In the genomic region with DNA sequence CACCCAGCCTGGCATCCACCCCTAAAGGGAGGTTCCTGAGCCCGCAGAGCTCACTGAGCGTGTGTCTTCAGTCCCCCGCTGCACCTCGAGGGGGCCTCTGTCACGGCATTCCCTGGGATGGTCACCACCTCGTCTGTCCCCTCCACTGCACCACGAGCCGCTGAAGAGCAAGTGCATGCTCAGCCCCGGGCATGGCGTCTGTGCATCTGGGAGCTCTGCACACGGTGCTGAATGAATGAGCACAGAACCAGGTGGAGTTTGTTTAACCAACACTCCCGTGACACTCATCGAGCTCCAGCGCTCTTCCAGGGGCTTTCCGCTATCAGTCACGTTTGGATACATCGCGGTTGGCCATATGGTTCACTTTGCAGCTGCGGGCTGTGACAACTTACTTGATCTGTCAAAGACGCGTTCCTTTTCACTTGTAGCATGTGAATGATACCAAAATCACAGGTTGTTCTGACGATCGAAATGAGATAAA, we compare ENCODE assay signal across 14 cellular contexts. TPM values are rescaled to one million over a fixed set of nuclear protein-coding genes. Genes with fewer than 3 reads are reported as not detected.
DNase-seq lines count a peak whose midpoint lies in the region; ATAC-seq and TF ChIP-seq lines count a peak whose summit lies in the region.
"Had no signal": no experiment of that assay in that cellular context is flagged by ENCODE, and none has a peak within 500 bp of the region (broad histone marks: within the 10 kb centered on the region; RNA-seq: fewer than 3 reads in every experiment).

No MANE protein-coding gene starts in this region.

- H2BK15ac ChIP-seq in mesenchymal stem cell (ENCODE audit: low read depth, poor library complexity, severe bottlenecking): no peak overlapping the region

- H2BK5ac ChIP-seq in mesenchymal stem cell (ENCODE audit: low read depth, low read length, poor library complexity, severe bottlenecking): no peak overlapping the region

- H3K4ac ChIP-seq in mesenchymal stem cell (ENCODE audit: low read depth in 1 of 2, low read length in 2 of 2): no peak overlapping the region

- peak; percentile 87 for DNase-seq in DMS53 (lab: John Stamatoyannopoulos, UW)
- DNase-seq in SHP77 treated with DMSO at 0.1 percent for 48 hours (lab: John Stamatoyannopoulos, UW): peak; percentile 89
- DNase-seq in mesenchymal stem cell: no peak
- DNase-seq in stimulated activated naive CD8-positive, alpha-beta T cell treated with anti-CD3 and anti-CD28 coated beads, Interleukin-15, Interleukin-2, amounts not matched to agents 100 U/mL and 50 U/mL, for 24 hours: no peak
- no peak for DNase-seq in HEK293T (ENCODE audit: extremely low spot score)
- DNase-seq in activated naive CD4-positive, alpha-beta T cell treated with anti-CD3 and anti-CD28 coated beads, Interleukin-2, amount 50 U/mL, for 16 hours: no peak
- DNase-seq: activated CD4-positive, alpha-beta T cell treated with anti-CD3 and anti-CD28 coated beads for 1 hour; DND-41; Kasumi-1; NCI-H446 had no signal

- H3K4me1 ChIP-seq in mesenchymal stem cell (ENCODE audit: control insufficient read depth, insufficient read depth, low read depth, low read length): no peaks in the 10 kb centered on the region

- peak overlapping the region; percentile 14 for H4K91ac ChIP-seq in mesenchymal stem cell (ENCODE audit: low read length)

- H3K36me3 ChIP-seq in mesenchymal stem cell (ENCODE audit: control insufficient read depth in 1 of 2, insufficient read depth in 2 of 2, low read depth in 1 of 2, low read length in 2 of 2): no peaks in the 10 kb centered on the region

- ATAC-seq in HG02885 (IDR thresholded peaks at IDR 0.05; ENCODE audit: poor library complexity, unreplicated experiment) (peak; percentile 84), HG03095 (IDR thresholded peaks at IDR 0.05; ENCODE audit: unreplicated experiment) (no peak)
- no peak for ATAC-seq in stimulated activated naive CD8-positive, alpha-beta T cell treated with anti-CD3 and anti-CD28 coated beads, Interleukin-15, Interleukin-2, amounts not matched to agents 100 U/mL and 50 U/mL, for 24 hours
- ATAC-seq: activated T-helper 17 cell treated with anti-CD3 and anti-CD28 coated beads, Interleukin-2, amount 50 U/mL, for 72 hours had no signal

- 82% methylated on average over 23 of the region's 23 CpGs for WGBS in mesenchymal stem cell

- H3K27ac ChIP-seq in mesenchymal stem cell (ENCODE audit: low read length, poor library complexity, severe bottlenecking): no peak overlapping the region
- H3K27ac ChIP-seq: SK-N-MC had no signal

- peaks cover 0 to 18% of the 10 kb centered on the region in 2 experiments for H3K27me3 ChIP-seq in mesenchymal stem cell (ENCODE audit: control insufficient read depth in 1 of 2, insufficient read depth in 1 of 2, low read length in 2 of 2)

- H4K8ac ChIP-seq in mesenchymal stem cell (ENCODE audit: low read length): no peak overlapping the region

- no peak overlapping the region for H2BK12ac ChIP-seq in mesenchymal stem cell (ENCODE audit: low read length in 2 of 2)

- no peaks in the 10 kb centered on the region for H3K79me1 ChIP-seq in mesenchymal stem cell (replicated peaks; ENCODE audit: low read length, poor library complexity, severe bottlenecking)

- no peak overlapping the region for H3K4me2 ChIP-seq in mesenchymal stem cell (ENCODE audit: low read length, poor library complexity, severe bottlenecking)

- H3K14ac ChIP-seq in mesenchymal stem cell (ENCODE audit: low read length in 2 of 2): no peak overlapping the region

- no peak overlapping the region for H2BK120ac ChIP-seq in mesenchymal stem cell (ENCODE audit: low read depth, low read length)

- H3K23ac ChIP-seq in mesenchymal stem cell (ENCODE audit: low read length in 2 of 2): no peak overlapping the region

- no peak overlapping the region for H2AK5ac ChIP-seq in mesenchymal stem cell (ENCODE audit: low read length, severe bottlenecking)

- POLR2A ChIA-PET in HEK293T (lab: Yijun Ruan, JAX): interaction anchor here (1.0 kb wide), 1 partner anchor 109 kb away, joined by 3 read pairs; the partner anchor contains the start of gene RNASEH1

- no peak overlapping the region for H3K18ac ChIP-seq in mesenchymal stem cell (ENCODE audit: low read depth in 1 of 2, low read length in 2 of 2)

- no peak overlapping the region for H2AFZ ChIP-seq in mesenchymal stem cell (ENCODE audit: low read depth, low read length)

- no peaks in the 10 kb centered on the region for H3K9me3 ChIP-seq in mesenchymal stem cell (ENCODE audit: control insufficient read depth, low read length)

- H3K9ac ChIP-seq in mesenchymal stem cell (ENCODE audit: low read length): no peak overlapping the region

- CTCF ChIA-PET in HEK293T (lab: Yijun Ruan, JAX): no interaction called here

- H3K4me3 ChIP-seq in mesenchymal stem cell (ENCODE audit: insufficient read depth in 1 of 2, low read depth in 1 of 2, low read length in 2 of 2): no peak overlapping the region
- H3K4me3 ChIP-seq: SK-N-MC had no signal

TF ChIP-seq in HEK293T, 16 proteins besides CTCF, POLR2A, EP300 and RAD21:
- no peak for TF ChIP-seq BHLHE40 (IDR thresholded peaks at IDR 0.05; ENCODE audit: borderline replicate concordance)
- no peak for TF ChIP-seq HDGF (IDR thresholded peaks at IDR 0.05; ENCODE audit: borderline replicate concordance)
- TF ChIP-seq FOXM1 (IDR thresholded peaks at IDR 0.05; ENCODE audit: borderline replicate concordance): no peak
- TF ChIP-seq CTBP1 (IDR thresholded peaks at IDR 0.05; ENCODE audit: borderline replicate concordance): no peak
- no peak for TF ChIP-seq ZNF384 (IDR thresholded peaks at IDR 0.05)
- TF ChIP-seq SP1 (IDR thresholded peaks at IDR 0.05): no peak
- no peak for TF ChIP-seq SUZ12 (IDR thresholded peaks at IDR 0.05)
- no peak for TF ChIP-seq TARDBP (IDR thresholded peaks at IDR 0.05)
- TF ChIP-seq L3MBTL2 (conservative IDR thresholded peaks at IDR 0.05): no peak
- TF ChIP-seq FOXK2 (IDR thresholded peaks at IDR 0.05): no peak
- TF ChIP-seq, protein P1, sequence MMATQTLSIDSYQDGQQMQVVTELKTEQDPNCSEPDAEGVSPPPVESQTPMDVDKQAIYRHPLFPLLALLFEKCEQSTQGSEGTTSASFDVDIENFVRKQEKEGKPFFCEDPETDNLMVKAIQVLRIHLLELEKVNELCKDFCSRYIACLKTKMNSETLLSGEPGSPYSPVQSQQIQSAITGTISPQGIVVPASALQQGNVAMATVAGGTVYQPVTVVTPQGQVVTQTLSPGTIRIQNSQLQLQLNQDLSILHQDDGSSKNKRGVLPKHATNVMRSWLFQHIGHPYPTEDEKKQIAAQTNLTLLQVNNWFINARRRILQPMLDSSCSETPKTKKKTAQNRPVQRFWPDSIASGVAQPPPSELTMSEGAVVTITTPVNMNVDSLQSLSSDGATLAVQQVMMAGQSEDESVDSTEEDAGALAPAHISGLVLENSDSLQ (IDR thresholded peaks at IDR 0.05): no peak
- TF ChIP-seq LEF1 (IDR thresholded peaks at IDR 0.05; ENCODE audit: borderline replicate concordance): no peak
- TF ChIP-seq ARNT (IDR thresholded peaks at IDR 0.05): no peak
- TF ChIP-seq ELF4 (IDR thresholded peaks at IDR 0.05): no peak
- no peak for TF ChIP-seq NFRKB (IDR thresholded peaks at IDR 0.05)
- TF ChIP-seq FOXA1 (IDR thresholded peaks at IDR 0.05): no peak
TF ChIP-seq in HEK293T: peak in this region for 0.

RNA-seq across cellular contexts. Expression of gene ALLC, which starts 9.2 kb away (rescaled TPM):
- polyA plus RNA-seq in mesenchymal stem cell (2013, experiment 1 of 2): 0.11 TPM
- polyA plus RNA-seq in mesenchymal stem cell (2013, experiment 2 of 2): 0.10 TPM

RNA-seq across cellular contexts. Expression of gene DCDC2C, which starts 36.2 kb away (rescaled TPM):
- polyA plus RNA-seq in mesenchymal stem cell (2013, experiment 1 of 2): not detected
- polyA plus RNA-seq in mesenchymal stem cell (2013, experiment 2 of 2): not detected

Comparison
In these comparisons a context has a peak if more than half of its experiments do, and no peak if none do; other contexts are left out.
1. DNase-seq: peak in DMS53 (single experiment) and SHP77 treated with DMSO at 0.1 percent for 48 hours (single experiment); none in mesenchymal stem cell (single experiment), stimulated activated naive CD8-positive, alpha-beta T cell treated with anti-CD3 and anti-CD28 coated beads, Interleukin-15, Interleukin-2, amounts not matched to agents 100 U/mL and 50 U/mL, for 24 hours (single experiment), HEK293T (single experiment) and activated naive CD4-positive, alpha-beta T cell treated with anti-CD3 and anti-CD28 coated beads, Interleukin-2, amount 50 U/mL, for 16 hours (single experiment).